1 cellular context compared by ENCODE assay signal in the genomic region with DNA sequence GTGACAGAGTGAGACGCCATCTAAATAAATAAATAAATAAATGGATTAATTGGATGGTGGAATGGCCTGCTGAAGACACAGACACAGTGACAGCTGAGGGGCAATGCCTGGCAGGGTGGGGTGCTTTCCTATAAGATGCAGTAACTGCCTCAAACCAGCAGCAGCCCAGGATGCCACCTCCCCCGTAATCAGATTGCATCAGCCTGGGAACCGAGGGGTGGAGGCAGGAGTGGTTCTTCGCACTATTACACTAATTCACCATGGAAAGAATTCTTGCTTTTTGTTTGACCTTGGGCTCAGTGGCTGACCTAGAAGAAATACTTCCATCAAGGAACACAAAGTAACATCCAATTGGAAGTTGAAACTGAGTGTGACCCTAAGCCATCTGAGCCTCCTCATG.
TF ChIP-seq lines count a peak whose summit lies in the region.

No MANE protein-coding gene starts in this region.

TF ChIP-seq in GM23338, 12 proteins besides CTCF, POLR2A, EP300 and RAD21 (continued from another document):
- TF ChIP-seq, protein P1, sequence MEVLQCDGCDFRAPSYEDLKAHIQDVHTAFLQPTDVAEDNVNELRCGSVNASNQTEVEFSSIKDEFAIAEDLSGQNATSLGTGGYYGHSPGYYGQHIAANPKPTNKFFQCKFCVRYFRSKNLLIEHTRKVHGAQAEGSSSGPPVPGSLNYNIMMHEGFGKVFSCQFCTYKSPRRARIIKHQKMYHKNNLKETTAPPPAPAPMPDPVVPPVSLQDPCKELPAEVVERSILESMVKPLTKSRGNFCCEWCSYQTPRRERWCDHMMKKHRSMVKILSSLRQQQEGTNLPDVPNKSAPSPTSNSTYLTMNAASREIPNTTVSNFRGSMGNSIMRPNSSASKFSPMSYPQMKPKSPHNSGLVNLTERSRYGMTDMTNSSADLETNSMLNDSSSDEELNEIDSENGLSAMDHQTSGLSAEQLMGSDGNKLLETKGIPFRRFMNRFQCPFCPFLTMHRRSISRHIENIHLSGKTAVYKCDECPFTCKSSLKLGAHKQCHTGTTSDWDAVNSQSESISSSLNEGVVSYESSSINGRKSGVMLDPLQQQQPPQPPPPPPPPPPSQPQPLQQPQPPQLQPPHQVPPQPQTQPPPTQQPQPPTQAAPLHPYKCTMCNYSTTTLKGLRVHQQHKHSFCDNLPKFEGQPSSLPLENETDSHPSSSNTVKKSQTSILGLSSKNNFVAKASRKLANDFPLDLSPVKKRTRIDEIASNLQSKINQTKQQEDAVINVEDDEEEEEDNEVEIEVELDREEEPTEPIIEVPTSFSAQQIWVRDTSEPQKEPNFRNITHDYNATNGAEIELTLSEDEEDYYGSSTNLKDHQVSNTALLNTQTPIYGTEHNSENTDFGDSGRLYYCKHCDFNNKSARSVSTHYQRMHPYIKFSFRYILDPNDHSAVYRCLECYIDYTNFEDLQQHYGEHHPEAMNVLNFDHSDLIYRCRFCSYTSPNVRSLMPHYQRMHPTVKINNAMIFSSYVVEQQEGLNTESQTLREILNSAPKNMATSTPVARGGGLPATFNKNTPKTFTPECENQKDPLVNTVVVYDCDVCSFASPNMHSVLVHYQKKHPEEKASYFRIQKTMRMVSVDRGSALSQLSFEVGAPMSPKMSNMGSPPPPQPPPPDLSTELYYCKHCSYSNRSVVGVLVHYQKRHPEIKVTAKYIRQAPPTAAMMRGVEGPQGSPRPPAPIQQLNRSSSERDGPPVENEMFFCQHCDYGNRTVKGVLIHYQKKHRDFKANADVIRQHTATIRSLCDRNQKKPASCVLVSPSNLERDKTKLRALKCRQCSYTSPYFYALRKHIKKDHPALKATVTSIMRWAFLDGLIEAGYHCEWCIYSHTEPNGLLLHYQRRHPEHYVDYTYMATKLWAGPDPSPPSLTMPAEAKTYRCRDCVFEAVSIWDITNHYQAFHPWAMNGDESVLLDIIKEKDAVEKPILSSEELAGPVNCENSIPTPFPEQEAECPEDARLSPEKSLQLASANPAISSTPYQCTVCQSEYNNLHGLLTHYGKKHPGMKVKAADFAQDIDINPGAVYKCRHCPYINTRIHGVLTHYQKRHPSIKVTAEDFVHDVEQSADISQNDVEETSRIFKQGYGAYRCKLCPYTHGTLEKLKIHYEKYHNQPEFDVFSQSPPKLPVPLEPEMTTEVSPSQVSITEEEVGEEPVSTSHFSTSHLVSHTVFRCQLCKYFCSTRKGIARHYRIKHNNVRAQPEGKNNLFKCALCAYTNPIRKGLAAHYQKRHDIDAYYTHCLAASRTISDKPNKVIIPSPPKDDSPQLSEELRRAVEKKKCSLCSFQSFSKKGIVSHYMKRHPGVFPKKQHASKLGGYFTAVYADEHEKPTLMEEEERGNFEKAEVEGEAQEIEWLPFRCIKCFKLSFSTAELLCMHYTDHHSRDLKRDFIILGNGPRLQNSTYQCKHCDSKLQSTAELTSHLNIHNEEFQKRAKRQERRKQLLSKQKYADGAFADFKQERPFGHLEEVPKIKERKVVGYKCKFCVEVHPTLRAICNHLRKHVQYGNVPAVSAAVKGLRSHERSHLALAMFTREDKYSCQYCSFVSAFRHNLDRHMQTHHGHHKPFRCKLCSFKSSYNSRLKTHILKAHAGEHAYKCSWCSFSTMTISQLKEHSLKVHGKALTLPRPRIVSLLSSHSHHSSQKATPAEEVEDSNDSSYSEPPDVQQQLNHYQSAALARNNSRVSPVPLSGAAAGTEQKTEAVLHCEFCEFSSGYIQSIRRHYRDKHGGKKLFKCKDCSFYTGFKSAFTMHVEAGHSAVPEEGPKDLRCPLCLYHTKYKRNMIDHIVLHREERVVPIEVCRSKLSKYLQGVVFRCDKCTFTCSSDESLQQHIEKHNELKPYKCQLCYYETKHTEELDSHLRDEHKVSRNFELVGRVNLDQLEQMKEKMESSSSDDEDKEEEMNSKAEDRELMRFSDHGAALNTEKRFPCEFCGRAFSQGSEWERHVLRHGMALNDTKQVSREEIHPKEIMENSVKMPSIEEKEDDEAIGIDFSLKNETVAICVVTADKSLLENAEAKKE (CRISPR knock-in tag; IDR thresholded peaks at IDR 0.05), result no peak
- TF ChIP-seq ZNF331 (CRISPR knock-in tag; IDR thresholded peaks at IDR 0.05; ENCODE audit: low read depth) (no peak), EZH2phosphoT487 (IDR thresholded peaks at IDR 0.05; ENCODE audit: unreplicated experiment) (no peak)
